14 cellular contexts compared by ENCODE assay signal in genomic region chr22:44403930-44404329, GRCh38.
DNase-seq lines count a peak whose midpoint lies in the region; FAIRE-seq and TF ChIP-seq lines count a peak whose summit lies in the region.
"Had no signal": no experiment of that assay in that cellular context is flagged by ENCODE, and none has a peak within 500 bp of the region (broad histone marks: within the 10 kb centered on the region; RNA-seq: fewer than 3 reads in every experiment).

No MANE protein-coding gene starts in this region.

- no peak for FAIRE-seq in D721Med (lab: Jason Lieb, UNC)

- no peak overlapping the region for H3K4me2 ChIP-seq in trophoblast cell (ENCODE audit: low read length)

- no peak overlapping the region for H3K4me3 ChIP-seq in BE2C (ENCODE audit: low read depth, low read length)
- no peak overlapping the region for H3K4me3 ChIP-seq in sigmoid colon
- no peak overlapping the region for H3K4me3 ChIP-seq in trophoblast cell (ENCODE audit: low read depth, low read length)

- H3K79me1 ChIP-seq in trophoblast cell (ENCODE audit: low read length): no peaks in the 10 kb centered on the region

- H3K36me3 ChIP-seq in BE2C (no peaks in the 10 kb centered on the region), sigmoid colon (no peaks in the 10 kb centered on the region), trophoblast cell (ENCODE audit: control insufficient read depth in 1 of 2, insufficient read depth in 2 of 2, low read length in 2 of 2) (no peaks in the 10 kb centered on the region)

- H2BK5ac ChIP-seq in trophoblast cell (ENCODE audit: low read depth, low read length, poor library complexity): no peak overlapping the region

- no peak overlapping the region for H3K27ac Mint-ChIP-seq in CD14-positive monocyte

- no peak overlapping the region for H2BK12ac ChIP-seq in trophoblast cell (ENCODE audit: low read length)

- no peak overlapping the region for H4K91ac ChIP-seq in trophoblast cell (ENCODE audit: low read depth, low read length)

- no peak overlapping the region for H2AFZ ChIP-seq in trophoblast cell (ENCODE audit: insufficient read depth, low read length, poor library complexity)

- H3K4me3 Mint-ChIP-seq in CD14-positive monocyte: no peak overlapping the region
- H3K4me3 Mint-ChIP-seq: CD4-positive, alpha-beta memory T cell had no signal

- no peaks in the 10 kb centered on the region for H3K9me3 ChIP-seq in BE2C
- H3K9me3 ChIP-seq in sigmoid colon: no peaks in the 10 kb centered on the region
- peaks cover 8% of the 10 kb centered on the region for H3K9me3 ChIP-seq in trophoblast cell (ENCODE audit: insufficient read depth, low read depth, low read length)

- DNase-seq in BE2C (peak; percentile 1), CD14-positive monocyte (ENCODE audit: low spot score) (peak; percentile 24), islet precursor cell (peak; percentile 45), sigmoid colon (peak; percentile 56), C1 segment of cervical spinal cord (lab: John Stamatoyannopoulos, UW) (no peak), D721Med (ENCODE audit: insufficient read length, low spot score) (no peak), trophoblast cell (no peak)
- DNase-seq: Calu3; CD4-positive, alpha-beta memory T cell; HCEC 1CT; NCI-H187 treated with DMSO at 0.1 percent for 48 hours; NCI-H2171; NCI-H446 treated with DMSO at 0.1 percent for 48 hours; NK-92 treated with Interleukin-12 subunit alpha and Interleukin-12 subunit beta, amount 100 ng/mL, for 24 hours had no signal

- no peak overlapping the region for H2BK120ac ChIP-seq in trophoblast cell (ENCODE audit: insufficient read depth, low read length, poor library complexity)

- H3K18ac ChIP-seq in trophoblast cell (ENCODE audit: low read length): no peak overlapping the region

- no peaks in the 10 kb centered on the region; the same call in 1 of the 2 replicates for H3K4me1 ChIP-seq in BE2C
- H3K4me1 ChIP-seq in sigmoid colon: no peaks in the 10 kb centered on the region
- H3K4me1 ChIP-seq in trophoblast cell (ENCODE audit: control insufficient read depth in 1 of 2, insufficient read depth in 2 of 2, low read length in 2 of 2): no peaks in the 10 kb centered on the region

- TF ChIP-seq EP300 in sigmoid colon (IDR thresholded peaks at IDR 0.05): no peak

- no peaks in the 10 kb centered on the region for H3K4me1 Mint-ChIP-seq in CD14-positive monocyte
- H3K4me1 Mint-ChIP-seq: CD4-positive, alpha-beta memory T cell had no signal

- H2AK5ac ChIP-seq in trophoblast cell (ENCODE audit: low read length): no peak overlapping the region

- H3K27me3 Mint-ChIP-seq in CD14-positive monocyte (ENCODE audit: low read depth in 3 of 3): peaks cover 2 to 4% (median 2%) of the 10 kb centered on the region in 3 donors

- H3K79me2 ChIP-seq in trophoblast cell (ENCODE audit: control insufficient read depth, insufficient read depth, low read length, poor library complexity): no peaks in the 10 kb centered on the region

- no peak overlapping the region for H4K8ac ChIP-seq in trophoblast cell (ENCODE audit: low read depth, low read length)

- H3K9ac ChIP-seq in trophoblast cell (ENCODE audit: low read length): no peak overlapping the region

- H4K12ac ChIP-seq in trophoblast cell (ENCODE audit: low read depth, low read length): no peak overlapping the region

- no peak overlapping the region for H3K23ac ChIP-seq in trophoblast cell (ENCODE audit: low read length)

- no peaks in the 10 kb centered on the region for H3K36me3 Mint-ChIP-seq in CD14-positive monocyte
- H3K36me3 Mint-ChIP-seq: CD4-positive, alpha-beta memory T cell had no signal

- intact Hi-C loops in CD14-positive monocyte (cut with micrococcal nuclease) (no loop called here), sigmoid colon (cut with DNase I) (no loop called here)

- TF ChIP-seq POLR2A in sigmoid colon (IDR thresholded peaks at IDR 0.05): no peak

- no peak for TF ChIP-seq CTCF in BE2C (IDR thresholded peaks at IDR 0.05; ENCODE audit: low read depth, low read length)
- TF ChIP-seq CTCF in CD14-positive monocyte (IDR thresholded peaks at IDR 0.05): no peak
- TF ChIP-seq CTCF in sigmoid colon (IDR thresholded peaks at IDR 0.05): no peak
- no peak for TF ChIP-seq CTCF in D721Med (IDR thresholded peaks at IDR 0.05; ENCODE audit: insufficient read depth, missing control alignments)

- 54 to 77% methylated on average over 6 of the region's 6 CpGs for WGBS in sigmoid colon, 2 donors
- no CpG with 5 or more reads among the region's 6 CpGs for WGBS in trophoblast cell (ENCODE audit: extremely low coverage, insufficient coverage, insufficient read length)

- no peak overlapping the region for H3K4ac ChIP-seq in trophoblast cell (ENCODE audit: low read depth, low read length)

- H3K14ac ChIP-seq in trophoblast cell (ENCODE audit: low read length): no peak overlapping the region

- no peaks in the 10 kb centered on the region for H3K9me3 Mint-ChIP-seq in CD14-positive monocyte
- H3K9me3 Mint-ChIP-seq: CD4-positive, alpha-beta memory T cell had no signal

- H3K27me3 ChIP-seq in BE2C (no peaks in the 10 kb centered on the region), sigmoid colon (no peaks in the 10 kb centered on the region), trophoblast cell (ENCODE audit: insufficient read depth, low read length) (no peaks in the 10 kb centered on the region)

- H3K27ac ChIP-seq in sigmoid colon: no peak overlapping the region
- no peak overlapping the region for H3K27ac ChIP-seq in trophoblast cell (ENCODE audit: low read depth, low read length)

Comparison
In these comparisons a context has a peak if more than half of its experiments do, and no peak if none do; other contexts are left out.
1. DNase-seq: peak in BE2C (single experiment), CD14-positive monocyte (single experiment), islet precursor cell (single experiment) and sigmoid colon (single experiment); none in C1 segment of cervical spinal cord (0 of 14), D721Med (single experiment) and trophoblast cell (0 of 2).